In the genomic region with DNA sequence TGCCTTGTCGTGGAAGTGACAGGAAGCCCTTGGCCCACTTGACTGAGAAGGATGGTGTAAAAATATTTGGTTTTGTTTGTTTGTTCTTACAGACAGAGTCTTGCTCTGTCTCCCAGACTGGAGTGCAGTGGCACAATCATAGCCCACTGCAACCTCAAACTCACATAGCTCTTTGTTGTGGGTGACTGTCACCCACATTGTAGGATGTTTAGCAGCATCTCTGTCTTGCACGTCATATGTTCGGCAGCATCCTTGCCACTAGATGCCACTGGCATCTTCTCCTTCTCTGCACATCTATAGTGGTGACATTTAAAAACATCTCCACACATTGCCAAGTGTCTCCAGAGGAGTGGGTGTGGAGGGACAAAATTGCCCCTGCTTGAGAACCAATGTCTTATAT, we compare ENCODE assay signal across 11 cellular contexts. TPM values are rescaled to one million over a fixed set of nuclear protein-coding genes. Genes with fewer than 3 reads are reported as not detected.
A peak's percentile ranks its signal among the peaks of the same experiment; 100 is the strongest.
DNase-seq lines count a peak whose midpoint lies in the region; ATAC-seq, FAIRE-seq and TF ChIP-seq lines count a peak whose summit lies in the region.
"Had no signal": no experiment of that assay in that cellular context is flagged by ENCODE, and none has a peak within 500 bp of the region (broad histone marks: within the 10 kb centered on the region; RNA-seq: fewer than 3 reads in every experiment).

No MANE protein-coding gene starts in this region.

- TF ChIP-seq RAD21 in HepG2 (CRISPR knock-in tag; IDR thresholded peaks at IDR 0.05) = no peak

- no peak for TF ChIP-seq POLR2A in right lobe of liver (IDR thresholded peaks at IDR 0.05)
- TF ChIP-seq POLR2A in HepG2 (IDR thresholded peaks at IDR 0.05; ENCODE audit: insufficient read depth in 1 of 2, low read depth in 2 of 2, low read length in 2 of 2) = no peak
- TF ChIP-seq POLR2A in esophagus muscularis mucosa (IDR thresholded peaks at IDR 0.05; ENCODE audit: low read depth) = no peak

- H3K9me3 ChIP-seq in right lobe of liver (no peaks in the 10 kb centered on the region), HepG2 (ENCODE audit: low read length) (no peaks in the 10 kb centered on the region), esophagus muscularis mucosa (no peaks in the 10 kb centered on the region)

- H3K9ac ChIP-seq in HepG2 (ENCODE audit: insufficient read depth, low read depth, low read length) = no peak overlapping the region

- WGBS in right lobe of liver (ENCODE audit: insufficient coverage, low coverage, low lambda C conversion rate, missing lambda C conversion rate) = 58% methylated on average over 3 of the region's 3 CpGs
- 6% methylated on average over 3 of the region's 3 CpGs for WGBS in HepG2 (ENCODE audit: low lambda C conversion rate)
- WGBS in esophagus muscularis mucosa = 83% methylated on average over 3 of the region's 3 CpGs

- H4K20me1 ChIP-seq in HepG2 (ENCODE audit: insufficient read depth, low read length) = no peaks in the 10 kb centered on the region

- no peaks in the 10 kb centered on the region for H3K9me3 Mint-ChIP-seq in effector memory CD8-positive, alpha-beta T cell

- in situ Hi-C loops in HepG2 (cut with HindIII; ENCODE audit: extremely low pct_ligation_motif_present, low pct_unique_long_range_greater_than_20kb) = no loop called here

- H3K27me3 ChIP-seq in right lobe of liver (no peaks in the 10 kb centered on the region), HepG2 (ENCODE audit: control insufficient read depth in 1 of 2, insufficient read depth in 2 of 2, low read length in 2 of 2) (no peaks in the 10 kb centered on the region), esophagus muscularis mucosa (peaks cover 0 to 19% (median 0%) of the 10 kb centered on the region in 4 donors)

- POLR2A ChIA-PET in HepG2 (lab: Yijun Ruan, JAX) = no interaction called here

- FAIRE-seq in HepG2 (lab: Jason Lieb, UNC) = no peak

- no peak for TF ChIP-seq EP300 in HepG2 (IDR thresholded peaks at IDR 0.05; ENCODE audit: low read depth in 2 of 2, low read length in 2 of 2)
- no peak for TF ChIP-seq EP300 in HepG2 (CRISPR knock-in tag; IDR thresholded peaks at IDR 0.05; ENCODE audit: borderline replicate concordance)
- no peak for TF ChIP-seq EP300 in esophagus muscularis mucosa (IDR thresholded peaks at IDR 0.05)

- H3K36me3 Mint-ChIP-seq in effector memory CD8-positive, alpha-beta T cell (ENCODE audit: insufficient read depth) = peaks cover 15% of the 10 kb centered on the region

- peak; percentile 16 to 52 (median 32) for ATAC-seq in right lobe of liver
- ATAC-seq in HepG2 = no peak
- ATAC-seq in effector memory CD8-positive, alpha-beta T cell (replicated peaks) = peak; percentile 95

- CTCF ChIA-PET in HepG2 (lab: Yijun Ruan, JAX; ENCODE audit: low intra/inter-chr PET ratio, low total read pairs) = no interaction called here

- H3K4me3 Mint-ChIP-seq in effector memory CD8-positive, alpha-beta T cell = peak overlapping the region; percentile 0 to 52

- peak overlapping the region; percentile 75 to 85 for H3K27ac Mint-ChIP-seq in effector memory CD8-positive, alpha-beta T cell

- BruUV-seq in HepG2 (replicated peaks; lab: Mats Ljungman, UMichigan) = no TSS peak

- peaks cover 36 to 56% of the 10 kb centered on the region in 2 donors for H3K4me1 Mint-ChIP-seq in effector memory CD8-positive, alpha-beta T cell (ENCODE audit: low read depth in 2 of 2)

- H3K4me1 ChIP-seq in right lobe of liver = no peaks in the 10 kb centered on the region
- H3K4me1 ChIP-seq in HepG2 (ENCODE audit: insufficient read depth, low read length) = no peaks in the 10 kb centered on the region
- H3K4me1 ChIP-seq in esophagus muscularis mucosa = no peaks in the 10 kb centered on the region

- peaks cover 0 to 14% of the 10 kb centered on the region in 2 donors for H3K27me3 Mint-ChIP-seq in effector memory CD8-positive, alpha-beta T cell

- H3K4me3 ChIP-seq in right lobe of liver (no peak overlapping the region), HepG2 (replicated peaks in 1 of 3; ENCODE audit: insufficient read depth in 1 of 3, low read depth in 2 of 3, low read length in 3 of 3) (no peak overlapping the region), esophagus muscularis mucosa (no peak overlapping the region)

- DNase-seq in right lobe of liver (no peak), HepG2 (ENCODE audit: low spot score) (no peak), superior temporal gyrus (ENCODE audit: extremely low spot score) (peak; percentile 49), esophagus muscularis mucosa (ENCODE audit: extremely low spot score) (no peak), NOMO-1 treated with DMSO at 0.1 percent for 48 hours (lab: John Stamatoyannopoulos, UW; ENCODE audit: unreplicated experiment) (no peak), NCI-H2081 treated with DMSO at 0.1 percent for 48 hours (lab: John Stamatoyannopoulos, UW) (no peak)
- peak; percentile 42 for DNase-seq in activated CD8-positive, alpha-beta memory T cell treated with anti-CD3 and anti-CD28 coated beads, Interleukin-2, amount 50 U/mL, for 4 hours
- peak; percentile 69 to 83 (median 73) for DNase-seq in effector memory CD8-positive, alpha-beta T cell
- DNase-seq: Karpas-422, NCI-H446 treated with DMSO at 0.1 percent for 48 hours, SIG-M5 had no signal

- H3K27ac ChIP-seq in right lobe of liver (no peak overlapping the region), HepG2 (ENCODE audit: extremely low read length, insufficient read depth, low read length) (no peak overlapping the region), esophagus muscularis mucosa (replicated peaks in 1 of 4) (no peak overlapping the region)

- no peak overlapping the region for H3K4me2 ChIP-seq in HepG2 (ENCODE audit: low read depth, low read length)

- H2AFZ ChIP-seq in HepG2 (ENCODE audit: low read length) = no peak overlapping the region

- no peaks in the 10 kb centered on the region for H3K36me3 ChIP-seq in right lobe of liver
- no peaks in the 10 kb centered on the region for H3K36me3 ChIP-seq in HepG2 (replicated peaks in 1 of 2; ENCODE audit: control insufficient read depth in 1 of 2, insufficient read depth in 2 of 2, low read length in 2 of 2)
- H3K36me3 ChIP-seq in esophagus muscularis mucosa = no peaks in the 10 kb centered on the region

- intact Hi-C loops in right lobe of liver (cut with DNase I) = no loop called here
- intact Hi-C loops in HepG2 (cut with micrococcal nuclease; ENCODE audit: unreplicated experiment) = no loop called here
- intact Hi-C loops in esophagus muscularis mucosa (cut with DNase I) = no loop called here

- TF ChIP-seq CTCF in right lobe of liver (IDR thresholded peaks at IDR 0.05) (no peak), HepG2 (CRISPR knock-in tag; IDR thresholded peaks at IDR 0.05) (no peak), esophagus muscularis mucosa (IDR thresholded peaks at IDR 0.05) (no peak)

- no peaks in the 10 kb centered on the region for H3K79me2 ChIP-seq in HepG2 (ENCODE audit: insufficient read depth, low read length)

TF ChIP-seq in HepG2, 621 proteins besides CTCF, POLR2A, EP300 and RAD21:
- TF ChIP-seq SYNCRIP (IDR thresholded peaks at IDR 0.05; ENCODE audit: insufficient read depth, low read depth, low read length) (no peak), ZNF883 (CRISPR knock-in tag; IDR thresholded peaks at IDR 0.05; ENCODE audit: not compliant biosample characterization) (no peak), ZBTB21 (CRISPR knock-in tag; IDR thresholded peaks at IDR 0.05) (no peak), AGO2 (optimal IDR thresholded peaks at IDR 0.05; ENCODE audit: low read depth, low read length) (no peak), ZFP36L2 (CRISPR knock-in tag; IDR thresholded peaks at IDR 0.05) (no peak), ZNF562 (CRISPR knock-in tag; IDR thresholded peaks at IDR 0.05; ENCODE audit: borderline replicate concordance) (no peak), ZFP41 (CRISPR knock-in tag; IDR thresholded peaks at IDR 0.05; ENCODE audit: borderline replicate concordance) (no peak), ZNF660 (CRISPR knock-in tag; IDR thresholded peaks at IDR 0.05; ENCODE audit: borderline replicate concordance, low read depth) (no peak)
- TF ChIP-seq, protein P1, sequence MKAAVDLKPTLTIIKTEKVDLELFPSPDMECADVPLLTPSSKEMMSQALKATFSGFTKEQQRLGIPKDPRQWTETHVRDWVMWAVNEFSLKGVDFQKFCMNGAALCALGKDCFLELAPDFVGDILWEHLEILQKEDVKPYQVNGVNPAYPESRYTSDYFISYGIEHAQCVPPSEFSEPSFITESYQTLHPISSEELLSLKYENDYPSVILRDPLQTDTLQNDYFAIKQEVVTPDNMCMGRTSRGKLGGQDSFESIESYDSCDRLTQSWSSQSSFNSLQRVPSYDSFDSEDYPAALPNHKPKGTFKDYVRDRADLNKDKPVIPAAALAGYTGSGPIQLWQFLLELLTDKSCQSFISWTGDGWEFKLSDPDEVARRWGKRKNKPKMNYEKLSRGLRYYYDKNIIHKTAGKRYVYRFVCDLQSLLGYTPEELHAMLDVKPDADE (CRISPR knock-in tag; IDR thresholded peaks at IDR 0.05) = no peak

RNA-seq across cellular contexts. Expression of a gene that starts 56.8 kb away (rescaled TPM):
- 1 to 10 TPM; 2.2 to 4.5 (median 2.3) TPM for total RNA-seq in right lobe of liver
- not detected in 2 replicates for total RNA-seq in HepG2 (2016; rRNA removed; fragmentation: Illumina TruSeq; extraction: Trizol)
- not detected in 2 replicates for total RNA-seq in HepG2 (2016; cell fraction: cytosol; rRNA removed; fragmentation: Illumina TruSeq; extraction: Trizol; ENCODE audit: low read depth)
- total RNA-seq in HepG2 (2016; cell fraction: insoluble cytoplasmic fraction; rRNA removed; fragmentation: Illumina TruSeq; extraction: Trizol) = not detected in 2 replicates
- total RNA-seq in HepG2 (2016; cell fraction: membrane; rRNA removed; fragmentation: Illumina TruSeq; extraction: Trizol) = not detected in 2 replicates
- total RNA-seq in HepG2 (2016; cell fraction: nucleus; rRNA removed; fragmentation: Illumina TruSeq; extraction: Trizol) = not detected in 2 replicates
- polyA plus RNA-seq in HepG2 (2011; rRNA removed) = 0.16 TPM in 1 of 2 replicates, not detected in the other
- polyA plus RNA-seq in HepG2 (2011; cell fraction: cytosol; rRNA removed) = 0.05 and 0.07 TPM in 2 replicates
- 0.54 and 0.64 TPM in 2 replicates for polyA plus RNA-seq in HepG2 (2011; cell fraction: nucleus; rRNA removed)
- not detected in 2 replicates for polyA plus RNA-seq in HepG2 (2012)
- not detected in 2 replicates for polyA plus RNA-seq in HepG2 (2016; cell fraction: cytosol; fragmentation: Illumina TruSeq; extraction: Trizol; ENCODE audit: low read depth)
- not detected in 2 replicates for polyA plus RNA-seq in HepG2 (2016; cell fraction: insoluble cytoplasmic fraction; fragmentation: Illumina TruSeq; extraction: Trizol; ENCODE audit: low read depth)
- polyA plus RNA-seq in HepG2 (2016; cell fraction: membrane; fragmentation: Illumina TruSeq; extraction: Trizol; ENCODE audit: low read depth) = not detected in 2 replicates
- not detected in 2 replicates for polyA plus RNA-seq in HepG2 (2016; cell fraction: nucleus; fragmentation: Illumina TruSeq; extraction: Trizol; ENCODE audit: insufficient read depth, low read depth)
- polyA minus RNA-seq in HepG2 (2011; rRNA and poly(A)+ RNA removed; ENCODE audit: low replicate concordance) = 0.40 and 6.6 TPM in 2 replicates
- not detected in 2 replicates for polyA minus RNA-seq in HepG2 (2011; cell fraction: cytosol; rRNA and poly(A)+ RNA removed)
- polyA minus RNA-seq in HepG2 (2011; cell fraction: nucleus; rRNA and poly(A)+ RNA removed) = not detected in 2 replicates
- total RNA-seq in esophagus muscularis mucosa = 1 to 10 TPM; 1.7 to 9.6 (median 3.1) TPM

Comparison
In these comparisons a context has a peak if more than half of its experiments do, and no peak if none do; other contexts are left out.
1. DNase-seq: peak in activated CD8-positive, alpha-beta memory T cell treated with anti-CD3 and anti-CD28 coated beads, Interleukin-2, amount 50 U/mL, for 4 hours (single experiment), effector memory CD8-positive, alpha-beta T cell (3 of 3) and superior temporal gyrus (single experiment); none in right lobe of liver (0 of 3), HepG2 (single experiment), esophagus muscularis mucosa (single experiment), NOMO-1 treated with DMSO at 0.1 percent for 48 hours (single experiment) and NCI-H2081 treated with DMSO at 0.1 percent for 48 hours (single experiment).